Comparison of ENCODE assay signal across 8 cellular contexts in genomic region chr15:52021128-52021671, GRCh38. TPM values are rescaled to one million over a fixed set of nuclear protein-coding genes. Genes with fewer than 3 reads are reported as not detected.
DNase-seq lines count a peak whose midpoint lies in the region; ATAC-seq and TF ChIP-seq lines count a peak whose summit lies in the region.

No MANE protein-coding gene starts in this region.

- no peak overlapping the region for H3K18ac ChIP-seq in neuronal stem cell (ENCODE audit: low read length)

- CTCF ChIA-PET in AG04450 (lab: Charles Lee) = no interaction called here

- no peak overlapping the region for H4K8ac ChIP-seq in neuronal stem cell (ENCODE audit: low read depth, low read length)

- no peak overlapping the region for H3K27ac ChIP-seq in AG04450 (ENCODE audit: low read depth, low read length)
- H3K27ac ChIP-seq in OCI-LY3 (ENCODE audit: low read length) = peak overlapping the region; percentile 90
- H3K27ac ChIP-seq in fibroblast of lung (ENCODE audit: insufficient read depth, low read length) = peak overlapping the region; percentile 97
- peak overlapping the region; percentile 85 to 90 for H3K27ac ChIP-seq in thoracic aorta
- no peak overlapping the region for H3K27ac ChIP-seq in neuronal stem cell (replicated peaks; ENCODE audit: low read length)

- H3K4me2 ChIP-seq in OCI-LY3 (ENCODE audit: low read length) = peak overlapping the region; percentile 78
- peak overlapping the region; percentile 84 for H3K4me2 ChIP-seq in fibroblast of lung (ENCODE audit: extremely low read depth, insufficient read depth, low read length)
- H3K4me2 ChIP-seq in neuronal stem cell (ENCODE audit: insufficient read depth, low read length, poor library complexity, severe bottlenecking) = no peak overlapping the region

- H3K27me3 ChIP-seq in AG04450 (ENCODE audit: control insufficient read depth, insufficient read depth, low read length) (no peaks in the 10 kb centered on the region), OCI-LY3 (ENCODE audit: low read depth, low read length) (no peaks in the 10 kb centered on the region), fibroblast of lung (ENCODE audit: control insufficient read depth, insufficient read depth, low read length) (no peaks in the 10 kb centered on the region), thoracic aorta (replicated peaks; ENCODE audit: insufficient read depth) (no peaks in the 10 kb centered on the region), neuronal stem cell (ENCODE audit: control insufficient read depth in 3 of 3, insufficient read depth in 3 of 3, low read depth in 1 of 3, low read length in 3 of 3) (no peaks in the 10 kb centered on the region)

- TF ChIP-seq CTCF in AG04450 (IDR thresholded peaks at IDR 0.05; ENCODE audit: low read depth, low read length) = no peak
- TF ChIP-seq CTCF in OCI-LY3 (IDR thresholded peaks at IDR 0.05; ENCODE audit: low read depth, low read length) = no peak
- no peak for TF ChIP-seq CTCF in fibroblast of lung (conservative IDR thresholded peaks at IDR 0.05 in 1 of 2, IDR thresholded peaks at IDR 0.05 in 1 of 2; ENCODE audit: low read depth in 1 of 2, low read length in 2 of 2)
- no peak for TF ChIP-seq CTCF in omental fat pad (IDR thresholded peaks at IDR 0.05)
- TF ChIP-seq CTCF in thoracic aorta (IDR thresholded peaks at IDR 0.05) = no peak

- no peak overlapping the region for H2AK5ac ChIP-seq in neuronal stem cell (ENCODE audit: low read depth, low read length)

- H3K79me2 ChIP-seq in OCI-LY3 (ENCODE audit: low read length) (peaks cover 77% of the 10 kb centered on the region), fibroblast of lung (ENCODE audit: control insufficient read depth, insufficient read depth, low read length) (peaks cover 59% of the 10 kb centered on the region)

- ATAC-seq in GM19351 (IDR thresholded peaks at IDR 0.05; ENCODE audit: unreplicated experiment) (peak; percentile 32), omental fat pad (ENCODE audit: low FRiP score) (no peak), thoracic aorta (ENCODE audit: insufficient number of reproducible peaks, low FRiP score, low read depth) (no peak)

- no peak overlapping the region for H2AFZ ChIP-seq in OCI-LY3 (ENCODE audit: low read depth, low read length)
- no peak overlapping the region for H2AFZ ChIP-seq in fibroblast of lung (ENCODE audit: low read length)
- H2AFZ ChIP-seq in neuronal stem cell (ENCODE audit: low read length) = no peak overlapping the region

- WGBS in neuronal stem cell (ENCODE audit: extremely low coverage in 2 of 2, insufficient read length in 2 of 2, insufficient replicate concordance in 1 of 2), 2 donors = no CpG with 5 or more reads among the region's 4 CpGs

- H2BK15ac ChIP-seq in neuronal stem cell (ENCODE audit: low read length) = no peak overlapping the region

- no peak overlapping the region for H2BK5ac ChIP-seq in neuronal stem cell (ENCODE audit: low read length)

- peak overlapping the region; percentile 90 for H3K9ac ChIP-seq in OCI-LY3 (ENCODE audit: low read length)
- peak overlapping the region; percentile 93 for H3K9ac ChIP-seq in fibroblast of lung (ENCODE audit: insufficient read depth, low read length)
- H3K9ac ChIP-seq in neuronal stem cell (ENCODE audit: low read depth, low read length, poor library complexity) = no peak overlapping the region

- no peak overlapping the region for H3K14ac ChIP-seq in neuronal stem cell (ENCODE audit: low read length)

- H3K9me3 ChIP-seq in AG04450 (ENCODE audit: control insufficient read depth, insufficient read depth, low read length) (no peaks in the 10 kb centered on the region; the same call in 1 of the 2 replicates), OCI-LY3 (ENCODE audit: insufficient read depth, low read length) (no peaks in the 10 kb centered on the region), fibroblast of lung (ENCODE audit: control insufficient read depth, insufficient read depth, low read depth, low read length) (no peaks in the 10 kb centered on the region), thoracic aorta (no peaks in the 10 kb centered on the region), neuronal stem cell (replicated peaks in 1 of 2; ENCODE audit: control insufficient read depth in 2 of 2, insufficient read depth in 1 of 2, low read depth in 1 of 2, low read length in 2 of 2) (peaks cover 0 to 3% of the 10 kb centered on the region in 2 donors)

- H4K20me1 ChIP-seq in OCI-LY3 (ENCODE audit: insufficient read depth, low read length) (peaks cover 37% of the 10 kb centered on the region), fibroblast of lung (ENCODE audit: control insufficient read depth, extremely low read depth, insufficient read depth, low read length) (no peaks in the 10 kb centered on the region)

- DNase-seq in AG04450 (ENCODE audit: low read depth, low spot score) (peak; percentile 91), fibroblast of lung (ENCODE audit: low read depth in 2 of 2) (peak; percentile 95), omental fat pad (ENCODE audit: low spot score) (peak; percentile 34), thoracic aorta (ENCODE audit: low spot score) (peak; percentile 35), neuronal stem cell (ENCODE audit: low spot score) (no peak)
- DNase-seq in activated T-cell treated with anti-CD3 and anti-CD28 coated beads, Interleukin-2, amount 50 U/mL, for 1 hour = peak; percentile 34

- POLR2A ChIA-PET in AG04450 (lab: Yijun Ruan, JAX) = interaction anchor here (0.7 to 1.1 kb wide), 3 partner anchors 29 to 50 kb away, joined by 3 to 5 read pairs (median 4); no protein-coding TSS in a partner anchor

- H4K91ac ChIP-seq in neuronal stem cell (ENCODE audit: low read depth, low read length, poor library complexity) = no peak overlapping the region

- no peak overlapping the region for H2BK120ac ChIP-seq in neuronal stem cell (ENCODE audit: low read depth, low read length)

- no peak overlapping the region for H3K4ac ChIP-seq in neuronal stem cell (ENCODE audit: low read length)

- H2BK12ac ChIP-seq in neuronal stem cell (ENCODE audit: low read length) = no peak overlapping the region

- H3K4me3 ChIP-seq in AG04450 (ENCODE audit: low read depth, low read length) (peak overlapping the region; percentile 91), OCI-LY3 (ENCODE audit: low read length) (peak overlapping the region; percentile 86), fibroblast of lung (replicated peaks in 1 of 4; ENCODE audit: control extremely low read depth in 1 of 4, insufficient read depth in 1 of 4, low read depth in 3 of 4, low read length in 4 of 4) (peak overlapping the region; percentile 58 to 90 (median 83)), thoracic aorta (peak overlapping the region; percentile 79), neuronal stem cell (ENCODE audit: low read length in 2 of 2) (peak overlapping the region in 1 of 2 donors; percentile 58)

- H3K23ac ChIP-seq in neuronal stem cell (ENCODE audit: low read depth, low read length, poor library complexity) = no peak overlapping the region

- H3K79me1 ChIP-seq in neuronal stem cell (ENCODE audit: low read depth, low read length) = no peaks in the 10 kb centered on the region

- peaks cover 30% of the 10 kb centered on the region for H3K4me1 ChIP-seq in OCI-LY3 (ENCODE audit: low read length)
- peaks cover 11% of the 10 kb centered on the region for H3K4me1 ChIP-seq in fibroblast of lung (ENCODE audit: control insufficient read depth, extremely low read depth, insufficient read depth, low read length)
- peaks cover 24 to 35% of the 10 kb centered on the region in 2 donors for H3K4me1 ChIP-seq in thoracic aorta (ENCODE audit: control insufficient read depth in 1 of 2, low read depth in 2 of 2)
- peaks cover 3 to 13% of the 10 kb centered on the region in 2 donors for H3K4me1 ChIP-seq in neuronal stem cell (ENCODE audit: control insufficient read depth in 2 of 2, insufficient read depth in 1 of 2, low read depth in 1 of 2, low read length in 2 of 2)

- H3K36me3 ChIP-seq in OCI-LY3 (replicated peaks; ENCODE audit: low read depth, low read length) = peaks cover 15% of the 10 kb centered on the region
- no peaks in the 10 kb centered on the region for H3K36me3 ChIP-seq in fibroblast of lung (ENCODE audit: control insufficient read depth, insufficient read depth, low read length)
- no peaks in the 10 kb centered on the region for H3K36me3 ChIP-seq in thoracic aorta
- peaks cover 0 to 11% of the 10 kb centered on the region in 2 donors for H3K36me3 ChIP-seq in neuronal stem cell (replicated peaks in 1 of 2; ENCODE audit: control insufficient read depth in 2 of 2, insufficient read depth in 2 of 2, low read length in 2 of 2)

RNA-seq across cellular contexts. Expression of gene MAPK6, which starts 2.2 kb away (rescaled TPM):
- polyA plus RNA-seq in AG04450 (2011; rRNA removed) (55.7 and 74.3 TPM in 2 replicates), fibroblast of lung (39.2 and 45.5 TPM in 2 replicates)
- 49.4 and 66.3 TPM in 2 replicates for polyA minus RNA-seq in AG04450 (2011; rRNA and poly(A)+ RNA removed)
- total RNA-seq in fibroblast of lung (56.0 and 62.1 TPM in 2 replicates), omental fat pad (10 to 100 TPM; 20.3 to 44.9 (median 28.9) TPM), thoracic aorta (10 to 100 TPM; 11.2 to 24.8 TPM)
- 26.9 and 33.1 TPM in 2 replicates for polyA plus RNA-seq in fibroblast of lung (2012)
- 6.2 and 14.4 TPM in 2 replicates for polyA minus RNA-seq in fibroblast of lung (ENCODE audit: low replicate concordance)
- 55.3 TPM for polyA plus RNA-seq in neuronal stem cell (2013, experiment 1 of 2)
- polyA plus RNA-seq in neuronal stem cell (2013, experiment 2 of 2) = 55.3 TPM

RNA-seq across cellular contexts. Expression of gene LEO1, which starts 49.6 kb away (rescaled TPM):
- 6.8 and 8.0 TPM in 2 replicates for polyA plus RNA-seq in AG04450 (2011; rRNA removed)
- polyA minus RNA-seq in AG04450 (2011; rRNA and poly(A)+ RNA removed) = 3.1 and 7.0 TPM in 2 replicates
- total RNA-seq in fibroblast of lung = 21.3 and 25.4 TPM in 2 replicates
- 12.9 and 16.1 TPM in 2 replicates for polyA plus RNA-seq in fibroblast of lung
- 23.8 and 26.1 TPM in 2 replicates for polyA plus RNA-seq in fibroblast of lung (2012)
- 1.3 and 1.8 TPM in 2 replicates for polyA minus RNA-seq in fibroblast of lung (ENCODE audit: low replicate concordance)
- 10 to 100 TPM; 11.4 to 19.6 (median 15.0) TPM for total RNA-seq in omental fat pad
- 10 to 100 TPM; 10.8 to 12.7 TPM for total RNA-seq in thoracic aorta
- 23.2 TPM for polyA plus RNA-seq in neuronal stem cell (2013, experiment 1 of 2)
- polyA plus RNA-seq in neuronal stem cell (2013, experiment 2 of 2) = 22.6 TPM

Comparison
In these comparisons a context has a peak if more than half of its experiments do, and no peak if none do; other contexts are left out.
1. H3K27ac ChIP-seq: peak in OCI-LY3 (single experiment), fibroblast of lung (single experiment) and thoracic aorta (2 of 2); none in AG04450 (single experiment) and neuronal stem cell (single experiment).